In the genomic region with DNA sequence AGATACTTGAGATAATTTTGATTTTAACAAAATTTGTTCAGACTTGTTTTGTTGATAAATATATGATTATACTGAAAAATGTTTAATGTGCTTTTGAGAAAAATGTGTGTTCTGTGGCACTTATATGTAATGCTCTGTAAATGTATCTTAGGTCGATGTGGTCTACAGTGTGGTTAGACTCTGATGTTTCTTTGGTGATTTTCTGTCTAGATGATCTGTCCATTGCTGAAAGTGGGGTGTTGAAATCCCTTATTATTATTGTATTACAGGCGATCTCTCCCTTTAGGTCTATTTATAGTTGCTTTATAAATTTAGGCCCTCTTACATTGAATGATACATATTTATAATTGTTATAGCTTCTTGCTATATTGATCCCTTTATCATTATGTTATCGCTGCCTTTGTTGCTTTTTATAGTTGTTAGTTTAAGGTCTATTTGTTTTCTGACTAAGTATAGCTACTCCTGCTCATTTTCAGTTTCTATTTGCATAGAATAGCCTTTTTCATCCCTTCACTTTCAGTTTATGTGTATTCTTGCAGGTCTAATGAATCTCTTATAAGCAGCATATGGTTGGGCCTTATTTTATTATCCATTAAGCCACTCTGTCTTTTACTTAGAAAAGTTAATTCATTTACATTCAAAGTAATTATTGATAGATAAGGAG, we compare ENCODE assay signal across 14 cellular contexts.
A peak's percentile ranks its signal among the peaks of the same experiment; 100 is the strongest.
DNase-seq lines count a peak whose midpoint lies in the region; ATAC-seq and TF ChIP-seq lines count a peak whose summit lies in the region.
"Had no signal": no experiment of that assay in that cellular context is flagged by ENCODE, and none has a peak within 500 bp of the region (broad histone marks: within the 10 kb centered on the region; RNA-seq: fewer than 3 reads in every experiment).

No MANE protein-coding gene starts in this region.

- H3K27me3 ChIP-seq in foreskin keratinocyte (no peaks in the 10 kb centered on the region), dorsolateral prefrontal cortex (no peaks in the 10 kb centered on the region), body of pancreas (no peaks in the 10 kb centered on the region)

- TF ChIP-seq POLR2A in body of pancreas (IDR thresholded peaks at IDR 0.05), result no peak

- H3K9me3 ChIP-seq in body of pancreas, result no peaks in the 10 kb centered on the region
- H3K9me3 ChIP-seq: prostate gland had no signal

- no peaks in the 10 kb centered on the region for H3K36me3 ChIP-seq in body of pancreas (replicated peaks in 1 of 2; ENCODE audit: insufficient read depth in 1 of 2, low read depth in 2 of 2)
- H3K36me3 ChIP-seq: prostate gland had no signal

- intact Hi-C loops in dorsolateral prefrontal cortex (cut with DNase I) (no loop called here), body of pancreas (cut with DNase I) (no loop called here), Right ventricle myocardium superior (cut with DNase I) (no loop called here)

- DNase-seq in foreskin keratinocyte, result no peak
- DNase-seq in dorsolateral prefrontal cortex, result no peak
- no peak for DNase-seq in body of pancreas
- no peak for DNase-seq in Right ventricle myocardium superior
- DNase-seq: hippocampal formation, NCI-H187, substantia nigra, T1000 had no signal

- no peak overlapping the region for H3K27ac ChIP-seq in foreskin keratinocyte
- H3K27ac ChIP-seq in dorsolateral prefrontal cortex, result no peak overlapping the region
- no peak overlapping the region for H3K27ac ChIP-seq in body of pancreas
- H3K27ac ChIP-seq: prostate gland had no signal

- TF ChIP-seq CTCF in foreskin keratinocyte (conservative IDR thresholded peaks at IDR 0.05) (no peak), dorsolateral prefrontal cortex (IDR thresholded peaks at IDR 0.05 in 54 of 56, conservative IDR thresholded peaks at IDR 0.05 in 2 of 56; ENCODE audit: low read depth in 1 of 56, partially characterized antibody in 56 of 56) (no peak), body of pancreas (IDR thresholded peaks at IDR 0.05) (no peak)

- no peak overlapping the region for H3K4me3 ChIP-seq in dorsolateral prefrontal cortex
- H3K4me3 ChIP-seq in body of pancreas, result no peak overlapping the region
- H3K4me3 ChIP-seq: prostate gland had no signal

- H3K4me1 ChIP-seq in foreskin keratinocyte, result no peaks in the 10 kb centered on the region
- H3K4me1 ChIP-seq in body of pancreas, result no peaks in the 10 kb centered on the region
- H3K4me1 ChIP-seq: prostate gland had no signal

- WGBS in body of pancreas, 2 donors, result 66 to 70% methylated on average over 3 of the region's 3 CpGs

- ATAC-seq in GM18520 (IDR thresholded peaks at IDR 0.05; ENCODE audit: unreplicated experiment), result peak; percentile 97
- peak; percentile 98 for ATAC-seq in GM21390 (IDR thresholded peaks at IDR 0.05; ENCODE audit: unreplicated experiment)
- peak; percentile 96 for ATAC-seq in HG02973 (IDR thresholded peaks at IDR 0.05; ENCODE audit: unreplicated experiment)
- ATAC-seq in HG03575 (IDR thresholded peaks at IDR 0.05; ENCODE audit: extremely low read depth, insufficient number of reproducible peaks, low FRiP score, unreplicated experiment), result peak; percentile 100
- ATAC-seq in foreskin keratinocyte, result no peak
- no peak for ATAC-seq in body of pancreas
- ATAC-seq in Right ventricle myocardium superior (ENCODE audit: poor library complexity), result no peak
- ATAC-seq: HepG2 had no signal

Comparison
In these comparisons a context has a peak if more than half of its experiments do, and no peak if none do; other contexts are left out.
1. ATAC-seq: peak in GM18520 (single experiment), GM21390 (single experiment), HG02973 (single experiment) and HG03575 (single experiment); none in foreskin keratinocyte (single experiment), body of pancreas (single experiment) and Right ventricle myocardium superior (single experiment).